ENCODE assay signal across 14 cellular contexts in genomic region chr10:24255907-24256306, GRCh38. TPM values are rescaled to one million over a fixed set of nuclear protein-coding genes. Genes with fewer than 3 reads are reported as not detected.
DNase-seq lines count a peak whose midpoint lies in the region; ATAC-seq, FAIRE-seq and TF ChIP-seq lines count a peak whose summit lies in the region.
"Had no signal": no experiment of that assay in that cellular context is flagged by ENCODE, and none has a peak within 500 bp of the region (broad histone marks: within the 10 kb centered on the region; RNA-seq: fewer than 3 reads in every experiment).

No MANE protein-coding gene starts in this region.

- dilution Hi-C loops in mammary epithelial cell (cut with HindIII; ENCODE audit: low sequenced_read_pairs): loop anchor here (5.0 kb wide), 1 partner anchor 51 kb away; no protein-coding TSS in a partner anchor

- TF ChIP-seq EP300 in HepG2 (IDR thresholded peaks at IDR 0.05; ENCODE audit: low read depth in 2 of 2, low read length in 2 of 2) (no peak), HepG2 (CRISPR knock-in tag; IDR thresholded peaks at IDR 0.05; ENCODE audit: borderline replicate concordance) (no peak)

- H3K4me1 ChIP-seq in HepG2 (ENCODE audit: insufficient read depth, low read length) (no peaks in the 10 kb centered on the region), right lobe of liver (no peaks in the 10 kb centered on the region), mammary epithelial cell (ENCODE audit: insufficient read depth, low read length) (peaks cover 51% of the 10 kb centered on the region), vagina (peaks cover 18% of the 10 kb centered on the region)

- H3K9ac ChIP-seq in HepG2 (ENCODE audit: insufficient read depth, low read depth, low read length) (no peak overlapping the region), mammary epithelial cell (ENCODE audit: insufficient read depth, low read length) (peak overlapping the region; percentile 99)

- H3K27me3 ChIP-seq in HepG2 (ENCODE audit: control insufficient read depth in 1 of 2, insufficient read depth in 2 of 2, low read length in 2 of 2): no peaks in the 10 kb centered on the region; a peak in 1 of 5 replicates
- H3K27me3 ChIP-seq in right lobe of liver: no peaks in the 10 kb centered on the region
- no peaks in the 10 kb centered on the region for H3K27me3 ChIP-seq in mammary epithelial cell (ENCODE audit: insufficient read depth, low read length)
- no peaks in the 10 kb centered on the region for H3K27me3 ChIP-seq in vagina

- H3K9me3 ChIP-seq in HepG2 (ENCODE audit: low read length) (no peaks in the 10 kb centered on the region), right lobe of liver (no peaks in the 10 kb centered on the region), mammary epithelial cell (replicated peaks; ENCODE audit: insufficient read depth, low read length) (no peaks in the 10 kb centered on the region), vagina (no peaks in the 10 kb centered on the region)

- in situ Hi-C loops in HepG2 (cut with HindIII; ENCODE audit: extremely low pct_ligation_motif_present, low pct_unique_long_range_greater_than_20kb): no loop called here
- in situ Hi-C loops in mammary epithelial cell (cut with MboI; ENCODE audit: low sequenced_read_pairs in 2 of 2): no loop called here

- no peak for TF ChIP-seq RAD21 in HepG2 (CRISPR knock-in tag; IDR thresholded peaks at IDR 0.05)

- no peak for DNase-seq in HepG2 (ENCODE audit: low spot score)
- DNase-seq in right lobe of liver: no peak
- peak; percentile 96 for DNase-seq in mammary epithelial cell
- peak; percentile 2 for DNase-seq in kidney glomerular epithelial cell (lab: John Stamatoyannopoulos, UW)
- DNase-seq in vagina (ENCODE audit: extremely low spot score in 2 of 2): no peak
- DNase-seq in middle frontal gyrus (ENCODE audit: extremely low spot score, low spot score): no peak
- no peak for DNase-seq in H54 (ENCODE audit: insufficient read length, low spot score)
- DNase-seq: activated CD4-positive, alpha-beta T cell treated with anti-CD3 and anti-CD28 coated beads, Interleukin-2, amount 50 U/mL, for 48 hours; GF-D8; HFFc6; NCI-H345 had no signal

- no peak for TF ChIP-seq CTCF in HepG2 (CRISPR knock-in tag; IDR thresholded peaks at IDR 0.05)
- no peak for TF ChIP-seq CTCF in right lobe of liver (IDR thresholded peaks at IDR 0.05)
- TF ChIP-seq CTCF in mammary epithelial cell (conservative IDR thresholded peaks at IDR 0.05 in 1 of 2, IDR thresholded peaks at IDR 0.05 in 1 of 2; ENCODE audit: extremely low read depth in 1 of 2, insufficient read depth in 1 of 2, low read depth in 1 of 2, low read length in 2 of 2): no peak
- TF ChIP-seq CTCF in vagina (IDR thresholded peaks at IDR 0.05): no peak

- POLR2A ChIA-PET in HepG2 (lab: Yijun Ruan, JAX): no interaction called here

- BruUV-seq in HepG2 (replicated peaks; lab: Mats Ljungman, UMichigan): no TSS peak
- no TSS peak for BruUV-seq in mammary epithelial cell (replicated peaks; lab: Mats Ljungman, UMichigan)

- intact Hi-C loops in HepG2 (cut with micrococcal nuclease; ENCODE audit: unreplicated experiment) (no loop called here), right lobe of liver (cut with DNase I) (no loop called here), mammary epithelial cell (cut with micrococcal nuclease) (loop anchor here (1.0 to 5.0 kb wide), 4 partner anchors 17 to 106 kb away; no protein-coding TSS in a partner anchor), vagina (cut with DNase I) (no loop called here)

- CTCF ChIA-PET in HepG2 (lab: Yijun Ruan, JAX; ENCODE audit: low intra/inter-chr PET ratio, low total read pairs): no interaction called here
- CTCF ChIA-PET in mammary epithelial cell (lab: Charles Lee; ENCODE audit: low non-redundant PET): no interaction called here

- H3K36me3 ChIP-seq in HepG2 (replicated peaks in 1 of 2; ENCODE audit: control insufficient read depth in 1 of 2, insufficient read depth in 2 of 2, low read length in 2 of 2) (peaks cover 6% of the 10 kb centered on the region in 2 experiments; a peak in 1 of 5 replicates), right lobe of liver (no peaks in the 10 kb centered on the region), mammary epithelial cell (ENCODE audit: insufficient read depth, low read length) (no peaks in the 10 kb centered on the region), vagina (no peaks in the 10 kb centered on the region)

- H3K79me2 ChIP-seq in HepG2 (ENCODE audit: insufficient read depth, low read length) (no peaks in the 10 kb centered on the region), mammary epithelial cell (ENCODE audit: insufficient read depth, low read length) (peaks cover 47% of the 10 kb centered on the region)

- 99% methylated on average over 5 of the region's 5 CpGs for WGBS in HepG2 (ENCODE audit: low lambda C conversion rate)
- 50% methylated on average over 4 of the region's 5 CpGs for WGBS in right lobe of liver (ENCODE audit: insufficient coverage, low coverage, low lambda C conversion rate, missing lambda C conversion rate)
- WGBS in mammary epithelial cell (ENCODE audit: low coverage, missing lambda C conversion rate): 0% methylated on average over 3 of the region's 5 CpGs

- H2AFZ ChIP-seq in HepG2 (ENCODE audit: low read length): no peak overlapping the region
- H2AFZ ChIP-seq in mammary epithelial cell (ENCODE audit: low read depth, low read length): no peak overlapping the region

- H3K27ac ChIP-seq in HepG2 (ENCODE audit: extremely low read length, insufficient read depth, low read length) (no peak overlapping the region), right lobe of liver (no peak overlapping the region), mammary epithelial cell (ENCODE audit: insufficient read depth, low read depth, low read length) (peak overlapping the region; percentile 96), vagina (peak overlapping the region; percentile 82)

- no peaks in the 10 kb centered on the region for H4K20me1 ChIP-seq in HepG2 (ENCODE audit: insufficient read depth, low read length)
- no peaks in the 10 kb centered on the region for H4K20me1 ChIP-seq in mammary epithelial cell (ENCODE audit: insufficient read depth, low read length)

- no peak for FAIRE-seq in HepG2 (lab: Jason Lieb, UNC)
- no peak for FAIRE-seq in H54 (lab: Jason Lieb, UNC)
- FAIRE-seq: A204.1 had no signal

- H3K4me2 ChIP-seq in HepG2 (ENCODE audit: low read depth, low read length) (no peak overlapping the region), mammary epithelial cell (ENCODE audit: insufficient read depth, low read depth, low read length) (peak overlapping the region; percentile 87)

- TF ChIP-seq POLR2A in HepG2 (IDR thresholded peaks at IDR 0.05; ENCODE audit: insufficient read depth in 1 of 2, low read depth in 2 of 2, low read length in 2 of 2): no peak
- no peak for TF ChIP-seq POLR2A in right lobe of liver (IDR thresholded peaks at IDR 0.05)
- no peak for TF ChIP-seq POLR2A in vagina (IDR thresholded peaks at IDR 0.05)
- TF ChIP-seq POLR2A in H54 (IDR thresholded peaks at IDR 0.05; ENCODE audit: low read depth, low read length): no peak

- ATAC-seq in HepG2: no peak
- no peak for ATAC-seq in right lobe of liver
- ATAC-seq in GM21825 (IDR thresholded peaks at IDR 0.05; ENCODE audit: unreplicated experiment): no peak

- H3K4me3 ChIP-seq in HepG2 (replicated peaks in 1 of 3; ENCODE audit: insufficient read depth in 1 of 3, low read depth in 2 of 3, low read length in 3 of 3) (no peak overlapping the region), right lobe of liver (no peak overlapping the region), mammary epithelial cell (replicated peaks in 1 of 3; ENCODE audit: insufficient read depth in 1 of 3, low read depth in 2 of 3, low read length in 3 of 3) (peak overlapping the region; percentile 64 to 68 (median 65)), vagina (peak overlapping the region in 1 of 2 donors; percentile 40)
- H3K4me3 ChIP-seq: lung had no signal

TF ChIP-seq in HepG2, 621 proteins besides CTCF, POLR2A, EP300 and RAD21:
- no peak for TF ChIP-seq ZNF598 (CRISPR knock-in tag; IDR thresholded peaks at IDR 0.05; ENCODE audit: borderline replicate concordance)
- TF ChIP-seq ZNF7 (CRISPR knock-in tag; IDR thresholded peaks at IDR 0.05): peak; percentile 42; the same call in 1 of the 2 replicates

RNA-seq across cellular contexts. Expression of gene KIAA1217, which starts 47.0 kb away (rescaled TPM):
- total RNA-seq in HepG2 (2016; rRNA removed; fragmentation: Illumina TruSeq; extraction: Trizol): 9.8 and 10.9 TPM in 2 replicates
- total RNA-seq in HepG2 (2016; cell fraction: cytosol; rRNA removed; fragmentation: Illumina TruSeq; extraction: Trizol; ENCODE audit: low read depth): 1.8 and 2.3 TPM in 2 replicates
- total RNA-seq in HepG2 (2016; cell fraction: insoluble cytoplasmic fraction; rRNA removed; fragmentation: Illumina TruSeq; extraction: Trizol): 9.5 and 10.5 TPM in 2 replicates
- total RNA-seq in HepG2 (2016; cell fraction: membrane; rRNA removed; fragmentation: Illumina TruSeq; extraction: Trizol): 4.8 and 5.4 TPM in 2 replicates
- total RNA-seq in HepG2 (2016; cell fraction: nucleus; rRNA removed; fragmentation: Illumina TruSeq; extraction: Trizol): 34.3 and 43.9 TPM in 2 replicates
- 4.6 and 5.3 TPM in 2 replicates for polyA plus RNA-seq in HepG2 (2011; rRNA removed)
- 1.2 and 1.7 TPM in 2 replicates for polyA plus RNA-seq in HepG2 (2011; cell fraction: cytosol; rRNA removed)
- polyA plus RNA-seq in HepG2 (2011; cell fraction: nucleus; rRNA removed): 17.6 and 20.1 TPM in 2 replicates
- polyA plus RNA-seq in HepG2 (2012): 7.9 and 11.0 TPM in 2 replicates
- 0.28 and 0.31 TPM in 2 replicates for polyA plus RNA-seq in HepG2 (2016; cell fraction: cytosol; fragmentation: Illumina TruSeq; extraction: Trizol; ENCODE audit: low read depth)
- polyA plus RNA-seq in HepG2 (2016; cell fraction: insoluble cytoplasmic fraction; fragmentation: Illumina TruSeq; extraction: Trizol; ENCODE audit: low read depth): 6.1 and 8.9 TPM in 2 replicates
- 0.71 and 0.95 TPM in 2 replicates for polyA plus RNA-seq in HepG2 (2016; cell fraction: membrane; fragmentation: Illumina TruSeq; extraction: Trizol; ENCODE audit: low read depth)
- 22.8 and 22.9 TPM in 2 replicates for polyA plus RNA-seq in HepG2 (2016; cell fraction: nucleus; fragmentation: Illumina TruSeq; extraction: Trizol; ENCODE audit: insufficient read depth, low read depth)
- polyA minus RNA-seq in HepG2 (2011; rRNA and poly(A)+ RNA removed; ENCODE audit: low replicate concordance): 1.9 and 8.7 TPM in 2 replicates
- polyA minus RNA-seq in HepG2 (2011; cell fraction: cytosol; rRNA and poly(A)+ RNA removed): 5.4 and 5.5 TPM in 2 replicates
- polyA minus RNA-seq in HepG2 (2011; cell fraction: nucleus; rRNA and poly(A)+ RNA removed): 37.7 and 40.9 TPM in 2 replicates
- total RNA-seq in right lobe of liver: 10 to 100 TPM; 10.4 to 25.5 (median 14.9) TPM
- total RNA-seq in mammary epithelial cell: 10 to 100 TPM; 39.3 to 47.5 TPM
- 12.3 TPM for polyA plus RNA-seq in mammary epithelial cell
- 23.6 TPM for polyA minus RNA-seq in mammary epithelial cell
- total RNA-seq in vagina: 54.3 TPM

Comparison
In these comparisons a context has a peak if more than half of its experiments do, and no peak if none do; other contexts are left out.
1. DNase-seq: peak in mammary epithelial cell (single experiment) and kidney glomerular epithelial cell (single experiment); none in HepG2 (single experiment), right lobe of liver (0 of 3), vagina (0 of 2), middle frontal gyrus (single experiment) and H54 (single experiment).
2. H3K27ac ChIP-seq: peak in mammary epithelial cell (single experiment) and vagina (single experiment); none in HepG2 (single experiment) and right lobe of liver (0 of 3).
3. H3K4me3 ChIP-seq: peak in mammary epithelial cell (3 of 3); none in HepG2 (0 of 3) and right lobe of liver (0 of 3).